In the genomic region with DNA sequence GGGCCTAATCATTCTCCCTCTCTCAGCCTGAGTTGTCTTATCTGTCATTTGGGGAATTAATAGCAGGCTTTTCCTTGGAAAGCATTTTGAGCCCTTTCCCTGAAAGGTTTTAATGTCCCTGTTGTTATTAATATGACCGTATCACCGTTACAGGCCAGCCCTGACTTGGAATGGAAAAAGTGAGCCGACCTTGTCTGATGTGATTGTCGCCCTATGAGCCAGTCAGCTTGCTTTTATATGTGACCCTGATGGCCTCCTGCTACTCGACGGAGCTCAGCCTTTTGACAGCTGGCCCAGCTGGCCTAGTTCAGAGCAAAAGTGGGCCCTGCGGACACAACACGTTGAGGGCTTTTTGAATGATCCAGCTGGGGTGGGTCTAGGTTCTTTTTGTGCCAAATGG, we compare ENCODE assay signal across 18 cellular contexts.
A peak's percentile ranks its signal among the peaks of the same experiment; 100 is the strongest.
DNase-seq lines count a peak whose midpoint lies in the region; ATAC-seq and TF ChIP-seq lines count a peak whose summit lies in the region.
"Had no signal": no experiment of that assay in that cellular context is flagged by ENCODE, and none has a peak within 500 bp of the region (broad histone marks: within the 10 kb centered on the region; RNA-seq: fewer than 3 reads in every experiment).

No MANE protein-coding gene starts in this region.

- intact Hi-C loops in Right ventricle myocardium superior (cut with DNase I): no loop called here

- H3K9me3 Mint-ChIP-seq in H9: no peaks in the 10 kb centered on the region
- H3K9me3 Mint-ChIP-seq: stimulated activated naive CD8-positive, alpha-beta T cell treated with anti-CD3 and anti-CD28 coated beads, Interleukin-15, Interleukin-2, amounts not matched to agents 100 ng/mL and 50 ng/mL, for 24 hours had no signal

- H3F3A ChIP-seq in OCI-LY1 (ENCODE audit: insufficient read depth, low read length): no peaks in the 10 kb centered on the region

- no peak overlapping the region for H3K14ac ChIP-seq in H9 (ENCODE audit: insufficient read depth, low read length)
- H3K14ac ChIP-seq in neuronal stem cell (ENCODE audit: low read length): no peak overlapping the region

- H3K79me2 ChIP-seq in H9 (ENCODE audit: insufficient read depth, low read length) (no peaks in the 10 kb centered on the region), OCI-LY1 (ENCODE audit: insufficient read depth, low read length) (no peaks in the 10 kb centered on the region)

- no peaks in the 10 kb centered on the region for H3K27me3 Mint-ChIP-seq in H9 (ENCODE audit: low read depth)
- H3K27me3 Mint-ChIP-seq: activated CD8-positive, alpha-beta memory T cell treated with anti-CD3 and anti-CD28 coated beads, Interleukin-2, amount 10 ng/mL, durations not matched to agents 7 days and 5 days; stimulated activated naive CD8-positive, alpha-beta T cell treated with anti-CD3 and anti-CD28 coated beads, Interleukin-15, Interleukin-2, amounts not matched to agents 100 ng/mL and 50 ng/mL, for 24 hours had no signal

- DNase-seq in H9 (no peak), Right ventricle myocardium superior (peak; percentile 46), neuronal stem cell (ENCODE audit: low spot score) (no peak), EL (no peak), GDM1 (lab: John Stamatoyannopoulos, UW) (no peak), NCI-H1417 (lab: John Stamatoyannopoulos, UW) (no peak)
- DNase-seq in stimulated activated naive CD4-positive, alpha-beta T cell (lab: John Stamatoyannopoulos, UW): no peak
- DNase-seq: activated CD8-positive, alpha-beta memory T cell treated with anti-CD3 and anti-CD28 coated beads, Interleukin-2, amount 10 ng/mL, durations not matched to agents 7 days and 5 days; activated naive CD4-positive, alpha-beta T cell; DMS 273 treated with DMSO at 0.1 percent for 48 hours; effector memory CD4-positive, alpha-beta T cell; NCI-H446 treated with DMSO at 0.1 percent for 48 hours; occipital lobe; spleen had no signal

- no peak for TF ChIP-seq CTCF in H9 (conservative IDR thresholded peaks at IDR 0.05)
- TF ChIP-seq CTCF in OCI-LY1 (IDR thresholded peaks at IDR 0.05; ENCODE audit: low read length): no peak

- peaks cover 17 to 19% of the 10 kb centered on the region in 2 experiments for H3K4me1 Mint-ChIP-seq in H9
- H3K4me1 Mint-ChIP-seq: activated CD8-positive, alpha-beta memory T cell treated with anti-CD3 and anti-CD28 coated beads, Interleukin-2, amount 10 ng/mL, durations not matched to agents 7 days and 5 days had no signal

- H3K36me3 Mint-ChIP-seq in H9 (ENCODE audit: insufficient read depth in 1 of 3, low read depth in 3 of 3): peaks cover 0 to 5% (median 0%) of the 10 kb centered on the region in 3 experiments; a peak in 3 of 7 replicates
- H3K36me3 Mint-ChIP-seq: activated CD8-positive, alpha-beta memory T cell treated with anti-CD3 and anti-CD28 coated beads, Interleukin-2, amount 10 ng/mL, durations not matched to agents 7 days and 5 days had no signal

- H3K4me1 ChIP-seq in H9 (ENCODE audit: insufficient read depth, low read length) (no peaks in the 10 kb centered on the region; the same call in 1 of the 2 replicates), OCI-LY1 (ENCODE audit: insufficient read depth, low read length, severe bottlenecking) (peaks cover 47% of the 10 kb centered on the region), neuronal stem cell (ENCODE audit: control insufficient read depth in 2 of 2, insufficient read depth in 1 of 2, low read depth in 1 of 2, low read length in 2 of 2) (peaks cover 13 to 26% of the 10 kb centered on the region in 2 donors)
- H3K4me1 ChIP-seq: body of pancreas, spleen had no signal

- H3K9me2 ChIP-seq in OCI-LY1 (ENCODE audit: low read depth, low read length): no peaks in the 10 kb centered on the region

- no peak overlapping the region for H3K9ac ChIP-seq in H9 (ENCODE audit: extremely low read depth, insufficient read length, low read length)
- H3K9ac ChIP-seq in OCI-LY1 (ENCODE audit: low read length): 0 out of 2 replicates have a peak overlapping the region, but pooled peaks have one; percentile 18
- H3K9ac ChIP-seq in neuronal stem cell (ENCODE audit: low read depth, low read length, poor library complexity): no peak overlapping the region

- H3K4me3 ChIP-seq in OCI-LY1 (ENCODE audit: low read depth, low read length, poor library complexity, severe bottlenecking) (no peak overlapping the region), neuronal stem cell (ENCODE audit: low read length in 2 of 2) (peak overlapping the region in 1 of 2 donors; percentile 3)
- H3K4me3 ChIP-seq: body of pancreas, spleen had no signal

- H3K27me3 ChIP-seq in H9 (ENCODE audit: insufficient read depth, low read length): no peaks in the 10 kb centered on the region
- no peaks in the 10 kb centered on the region for H3K27me3 ChIP-seq in OCI-LY1 (ENCODE audit: insufficient read depth, low read length)
- no peaks in the 10 kb centered on the region for H3K27me3 ChIP-seq in neuronal stem cell (ENCODE audit: control insufficient read depth in 3 of 3, insufficient read depth in 3 of 3, low read depth in 1 of 3, low read length in 3 of 3)
- H3K27me3 ChIP-seq: body of pancreas, spleen had no signal

- H2BK12ac ChIP-seq in H9 (ENCODE audit: insufficient read length, low read depth, low read length) (no peak overlapping the region), neuronal stem cell (ENCODE audit: low read length) (no peak overlapping the region)

- H2AK5ac ChIP-seq in H9 (ENCODE audit: insufficient read length, low read length): no peak overlapping the region
- H2AK5ac ChIP-seq in neuronal stem cell (ENCODE audit: low read depth, low read length): no peak overlapping the region

- peak; percentile 82 for ATAC-seq in Right ventricle myocardium superior (ENCODE audit: poor library complexity)
- ATAC-seq: activated CD8-positive, alpha-beta memory T cell treated with anti-CD3 and anti-CD28 coated beads, Interleukin-2, amount 10 ng/mL, durations not matched to agents 7 days and 5 days; body of pancreas; WTC11 had no signal

- H3K23ac ChIP-seq in H9 (ENCODE audit: insufficient read length, low read depth, low read length) (no peak overlapping the region), neuronal stem cell (ENCODE audit: low read depth, low read length, poor library complexity) (no peak overlapping the region)

- H4K91ac ChIP-seq in H9 (ENCODE audit: insufficient read length, low read depth, low read length) (no peak overlapping the region), neuronal stem cell (ENCODE audit: low read depth, low read length, poor library complexity) (no peak overlapping the region)

- H3K36me3 ChIP-seq in OCI-LY1 (ENCODE audit: insufficient read depth, low read length) (no peaks in the 10 kb centered on the region), neuronal stem cell (replicated peaks in 1 of 2; ENCODE audit: control insufficient read depth in 2 of 2, insufficient read depth in 2 of 2, low read length in 2 of 2) (no peaks in the 10 kb centered on the region)
- H3K36me3 ChIP-seq: spleen had no signal

- H3K27ac Mint-ChIP-seq in H9: 0 out of 7 replicates have a peak overlapping the region, but pooled peaks of 2 of the 3 experiments have one; percentile 27 to 50
- H3K27ac Mint-ChIP-seq: activated CD8-positive, alpha-beta memory T cell treated with anti-CD3 and anti-CD28 coated beads, Interleukin-2, amount 10 ng/mL, durations not matched to agents 7 days and 5 days; stimulated activated naive CD8-positive, alpha-beta T cell treated with anti-CD3 and anti-CD28 coated beads, Interleukin-15, Interleukin-2, amounts not matched to agents 100 ng/mL and 50 ng/mL, for 24 hours; WTC11 had no signal

- H3K23me2 ChIP-seq in H9 (ENCODE audit: insufficient read length, low read depth, low read length, poor library complexity, severe bottlenecking): no peaks in the 10 kb centered on the region

- H2BK120ac ChIP-seq in H9 (ENCODE audit: low read depth, low read length, poor library complexity, severe bottlenecking): no peak overlapping the region
- H2BK120ac ChIP-seq in neuronal stem cell (ENCODE audit: low read depth, low read length): no peak overlapping the region

- H2BK15ac ChIP-seq in H9 (ENCODE audit: low read depth, low read length) (no peak overlapping the region), neuronal stem cell (ENCODE audit: low read length) (no peak overlapping the region)

- H2BK5ac ChIP-seq in H9 (ENCODE audit: insufficient read length, low read length): no peak overlapping the region
- no peak overlapping the region for H2BK5ac ChIP-seq in neuronal stem cell (ENCODE audit: low read length)

- H3K79me1 ChIP-seq in H9 (ENCODE audit: insufficient read depth, low read depth, low read length, poor library complexity, severe bottlenecking) (no peaks in the 10 kb centered on the region), neuronal stem cell (ENCODE audit: low read depth, low read length) (peaks cover 2% of the 10 kb centered on the region)

- H3K27ac ChIP-seq in H9 (ENCODE audit: insufficient read length, low read depth, low read length) (no peak overlapping the region), OCI-LY1 (ENCODE audit: low read depth, low read length, poor library complexity, severe bottlenecking) (peak overlapping the region; percentile 77), neuronal stem cell (replicated peaks; ENCODE audit: low read length) (no peak overlapping the region)
- H3K27ac ChIP-seq: body of pancreas, spleen had no signal

- no peak overlapping the region for H3K4me3 Mint-ChIP-seq in H9
- H3K4me3 Mint-ChIP-seq: activated CD8-positive, alpha-beta memory T cell treated with anti-CD3 and anti-CD28 coated beads, Interleukin-2, amount 10 ng/mL, durations not matched to agents 7 days and 5 days; stimulated activated naive CD8-positive, alpha-beta T cell treated with anti-CD3 and anti-CD28 coated beads, Interleukin-15, Interleukin-2, amounts not matched to agents 100 ng/mL and 50 ng/mL, for 24 hours; WTC11 had no signal

- no peak overlapping the region for H2BK20ac ChIP-seq in H9 (ENCODE audit: low read depth, low read length, poor library complexity, severe bottlenecking)

- H4K5ac ChIP-seq in H9 (ENCODE audit: insufficient read length, low read depth, low read length): no peak overlapping the region

- H4K20me1 ChIP-seq in H9 (ENCODE audit: control insufficient read depth, insufficient read depth, insufficient read length) (no peaks in the 10 kb centered on the region), OCI-LY1 (ENCODE audit: insufficient read depth, low read length) (no peaks in the 10 kb centered on the region)

- H3K4ac ChIP-seq in H9 (ENCODE audit: low read depth, low read length) (no peak overlapping the region), neuronal stem cell (ENCODE audit: low read length) (no peak overlapping the region)

- no peak overlapping the region for H4K8ac ChIP-seq in H9 (replicated peaks; ENCODE audit: insufficient read length, low read depth, low read length)
- no peak overlapping the region for H4K8ac ChIP-seq in neuronal stem cell (ENCODE audit: low read depth, low read length)

- H2AFZ ChIP-seq in H9 (ENCODE audit: low read length) (peak overlapping the region; percentile 6), OCI-LY1 (ENCODE audit: low read length) (no peak overlapping the region), neuronal stem cell (ENCODE audit: low read length) (peak overlapping the region; percentile 48)

- H3K56ac ChIP-seq in H9 (ENCODE audit: insufficient read length, low read depth, low read length): no peak overlapping the region

- H3T11ph ChIP-seq in H9 (ENCODE audit: low read length): no peak overlapping the region

- WGBS in H9 (ENCODE audit: extremely low coverage, insufficient read length, low lambda C conversion rate): no CpG with 5 or more reads among the region's 8 CpGs
- WGBS in neuronal stem cell (ENCODE audit: extremely low coverage in 2 of 2, insufficient read length in 2 of 2, insufficient replicate concordance in 1 of 2), 2 donors: no CpG with 5 or more reads among the region's 8 CpGs

- no peak overlapping the region for H3K18ac ChIP-seq in H9 (ENCODE audit: insufficient read length, low read depth, low read length)
- no peak overlapping the region for H3K18ac ChIP-seq in neuronal stem cell (ENCODE audit: low read length)

- H3K9me3 ChIP-seq in H9 (ENCODE audit: control insufficient read depth, low read depth, low read length): no peaks in the 10 kb centered on the region
- no peaks in the 10 kb centered on the region for H3K9me3 ChIP-seq in OCI-LY1 (ENCODE audit: low read length)
- H3K9me3 ChIP-seq in neuronal stem cell (replicated peaks in 1 of 2; ENCODE audit: control insufficient read depth in 2 of 2, insufficient read depth in 1 of 2, low read depth in 1 of 2, low read length in 2 of 2): peaks cover 0 to 3% of the 10 kb centered on the region in 2 donors
- H3K9me3 ChIP-seq: body of pancreas, spleen had no signal

- H3K4me2 ChIP-seq in H9 (ENCODE audit: insufficient read depth, insufficient read length, low read length) (no peak overlapping the region), OCI-LY1 (ENCODE audit: low read length) (peak overlapping the region; percentile 19; the same call in 1 of the 2 replicates), neuronal stem cell (ENCODE audit: insufficient read depth, low read length, poor library complexity, severe bottlenecking) (no peak overlapping the region)
